Comparison of ENCODE assay signal across 18 cellular contexts in genomic region chr5:171363846-171364245, GRCh38. TPM values are rescaled to one million over a fixed set of nuclear protein-coding genes. Genes with fewer than 3 reads are reported as not detected.
DNase-seq lines count a peak whose midpoint lies in the region; ATAC-seq, FAIRE-seq and TF ChIP-seq lines count a peak whose summit lies in the region.
"Had no signal": no experiment of that assay in that cellular context is flagged by ENCODE, and none has a peak within 500 bp of the region (broad histone marks: within the 10 kb centered on the region; RNA-seq: fewer than 3 reads in every experiment).

No MANE protein-coding gene starts in this region.

- RAD21 ChIA-PET in GM12878 (lab: Charles Lee; ENCODE audit: unreplicated experiment), result no interaction called here

- FAIRE-seq in GM12878 (lab: Jason Lieb, UNC), result peak; percentile 78

- no peak overlapping the region for H3K27ac ChIP-seq in GM12878 (ENCODE audit: control insufficient read depth, insufficient read depth)

- CTCF ChIA-PET in GM12878 (lab: Yijun Ruan, JAX), result no interaction called here

- no peak for TF ChIP-seq RAD21 in GM12878 (IDR thresholded peaks at IDR 0.05; ENCODE audit: insufficient read depth, low read depth, low read length)

- DNase-seq in GM12878 (ENCODE audit: low read depth, low spot score) (no peak), osteocyte (ENCODE audit: extremely low spot score, unreplicated experiment) (no peak), DMS79 treated with DMSO at 0.1 percent for 48 hours (lab: John Stamatoyannopoulos, UW) (no peak), head of caudate nucleus (no peak)
- DNase-seq in central memory CD4-positive, alpha-beta T cell, result no peak
- DNase-seq: activated B cell treated with CpG ODN at 0.5 μM for 24 hours; activated T-cell treated with anti-CD3 and anti-CD28 coated beads, Interleukin-2, amount 50 U/mL, for 4 hours; CD4-positive, CD25-positive, alpha-beta regulatory T cell; effector memory CD4-positive, alpha-beta T cell; glutamatergic neuron; occipital lobe; Right ventricle myocardium superior; stimulated activated CD4-positive, alpha-beta T cell treated with anti-CD3 and anti-CD28 coated beads, Interleukin-15, amount 100 ng/mL, for 24 hours had no signal

- H3K9ac ChIP-seq in GM12878 (ENCODE audit: control insufficient read depth, insufficient read depth, low read length), result no peak overlapping the region

- 32% methylated on average over 3 of the region's 3 CpGs for WGBS in GM12878 (ENCODE audit: insufficient coverage, insufficient replicate concordance, low lambda C conversion rate, missing lambda C conversion rate)

- no peaks in the 10 kb centered on the region for H3K27me3 ChIP-seq in GM12878 (replicated peaks in 1 of 2; ENCODE audit: control insufficient read depth in 2 of 2, insufficient read depth in 2 of 2, low read length in 1 of 2)

- POLR2A ChIA-PET in GM12878 (lab: Charles Lee), result no interaction called here

- SMC1A ChIA-PET in GM12878 (lab: Charles Lee; ENCODE audit: uncharacterized antibody, unreplicated experiment), result no interaction called here

- peaks cover 18% of the 10 kb centered on the region for H3K27me3 Mint-ChIP-seq in osteocyte (ENCODE audit: unreplicated experiment)

- no peaks in the 10 kb centered on the region; the same call in 2 of the 3 replicates for H3K9me3 ChIP-seq in GM12878 (replicated peaks; ENCODE audit: control insufficient read depth, insufficient read depth, low read length)

- H3K79me2 ChIP-seq in GM12878 (ENCODE audit: control insufficient read depth, insufficient read depth, low read length), result no peaks in the 10 kb centered on the region

- intact Hi-C loops in GM12878 (cut with micrococcal nuclease; ENCODE audit: unreplicated experiment) (no loop called here), head of caudate nucleus (cut with DNase I) (no loop called here)

- no peak overlapping the region for H2AFZ ChIP-seq in GM12878 (ENCODE audit: control insufficient read depth, low read depth, low read length)

- 0 out of 2 replicates have a peak overlapping the region, but pooled peaks have one; percentile 9 for H3K4me2 ChIP-seq in GM12878 (ENCODE audit: control insufficient read depth, insufficient read depth)

- H4K20me1 ChIP-seq in GM12878 (ENCODE audit: control insufficient read depth, insufficient read depth), result no peaks in the 10 kb centered on the region

- no peak overlapping the region for H3K4me3 ChIP-seq in GM12878

- H3K9me3 Mint-ChIP-seq in osteocyte (ENCODE audit: unreplicated experiment), result no peaks in the 10 kb centered on the region
- H3K9me3 Mint-ChIP-seq: activated B cell treated with CpG ODN at 0.5 μM for 24 hours; activated T-cell treated with anti-CD3 and anti-CD28 coated beads, Interleukin-2, amount 50 U/mL, for 4 hours; CD4-positive, CD25-positive, alpha-beta regulatory T cell had no signal

- TF ChIP-seq CTCF in GM12878 (IDR thresholded peaks at IDR 0.05 in 2 of 3, conservative IDR thresholded peaks at IDR 0.05 in 1 of 3; ENCODE audit: control insufficient read depth in 2 of 3, extremely low read depth in 1 of 3, insufficient read depth in 1 of 3, low read depth in 3 of 3, low read length in 3 of 3), result no peak
- no peak for TF ChIP-seq CTCF in osteocyte (IDR thresholded peaks at IDR 0.05)

- no peak overlapping the region for H3K27ac Mint-ChIP-seq in osteocyte (ENCODE audit: unreplicated experiment)
- H3K27ac Mint-ChIP-seq: activated B cell treated with CpG ODN at 0.5 μM for 24 hours; CD4-positive, CD25-positive, alpha-beta regulatory T cell had no signal

- no peaks in the 10 kb centered on the region for H3K36me3 ChIP-seq in GM12878 (ENCODE audit: control insufficient read depth in 2 of 2, insufficient read depth in 2 of 2, low read length in 1 of 2)

- peaks cover 8% of the 10 kb centered on the region for H3K4me1 Mint-ChIP-seq in osteocyte (ENCODE audit: unreplicated experiment)
- H3K4me1 Mint-ChIP-seq: CD4-positive, CD25-positive, alpha-beta regulatory T cell had no signal

- no peaks in the 10 kb centered on the region for H3K36me3 Mint-ChIP-seq in osteocyte (ENCODE audit: unreplicated experiment)
- H3K36me3 Mint-ChIP-seq: CD4-positive, CD25-positive, alpha-beta regulatory T cell had no signal

- TF ChIP-seq EP300 in GM12878 (IDR thresholded peaks at IDR 0.05; ENCODE audit: borderline replicate concordance in 1 of 2, control insufficient read depth in 1 of 2, low read depth in 2 of 2, low read length in 2 of 2), result 0 out of 4 replicates have a peak, but pooled peaks of 1 of the 2 experiments have one; percentile 21

- peaks cover 15% of the 10 kb centered on the region for H3K4me1 ChIP-seq in GM12878 (ENCODE audit: control insufficient read depth, insufficient read depth, low read length)

- no TSS peak for BruUV-seq in GM12878 (replicated peaks; lab: Mats Ljungman, UMichigan)

- in situ Hi-C loops in GM12878 (cut with MboI), result no loop called here

- no peak for TF ChIP-seq POLR2A in GM12878 (IDR thresholded peaks at IDR 0.05; ENCODE audit: low read depth, low read length)

- ATAC-seq in GM18520 (IDR thresholded peaks at IDR 0.05; ENCODE audit: unreplicated experiment), result peak; percentile 68
- peak; percentile 60 for ATAC-seq in GM21786 (IDR thresholded peaks at IDR 0.05; ENCODE audit: unreplicated experiment)
- ATAC-seq in HG03520 (IDR thresholded peaks at IDR 0.05; ENCODE audit: unreplicated experiment), result peak; percentile 50
- peak; percentile 76 for ATAC-seq in GM12878
- ATAC-seq: activated T-cell treated with anti-CD3 and anti-CD28 coated beads, Interleukin-2, amount 50 U/mL, for 4 hours had no signal

- no peak overlapping the region for H3K4me3 Mint-ChIP-seq in osteocyte (ENCODE audit: unreplicated experiment)
- H3K4me3 Mint-ChIP-seq: activated B cell treated with CpG ODN at 0.5 μM for 24 hours; activated T-cell treated with anti-CD3 and anti-CD28 coated beads, Interleukin-2, amount 50 U/mL, for 4 hours; CD4-positive, CD25-positive, alpha-beta regulatory T cell had no signal

TF ChIP-seq in GM12878, 131 proteins besides CTCF, POLR2A, EP300 and RAD21 (continues in another document):
- TF ChIP-seq SPI1 (IDR thresholded peaks at IDR 0.05; ENCODE audit: borderline replicate concordance, insufficient read depth, low read depth, low read length) (peak; percentile 86; the same call in 1 of the 2 replicates), RUNX3 (IDR thresholded peaks at IDR 0.05; ENCODE audit: low read length) (peak; percentile 58)

RNA-seq across cellular contexts. Expression of gene NPM1, which starts 23.8 kb away (rescaled TPM):
- 425 and 430 TPM in 2 replicates for total RNA-seq in GM12878 (2013; cell fraction: nucleolus; rRNA removed)
- total RNA-seq in GM12878 (2014; rRNA removed), result 2,837 and 2,926 TPM in 2 replicates
- 5,396 and 5,466 TPM in 2 replicates for total RNA-seq in GM12878 (2014; rRNA removed; fragmentation: Illumina TruSeq; extraction: Trizol)
- total RNA-seq in GM12878 (2021), result 2,607 and 2,609 TPM in 2 replicates
- 1,342 TPM for polyA plus RNA-seq in GM12878 (2011; ENCODE audit: low read depth)
- 2,896 and 3,056 TPM in 2 replicates for polyA plus RNA-seq in GM12878 (2011; rRNA removed)
- 3,501 and 4,381 TPM in 2 replicates for polyA plus RNA-seq in GM12878 (2011; cell fraction: cytosol; rRNA removed)
- 735 and 1,933 TPM in 2 replicates for polyA plus RNA-seq in GM12878 (2011; cell fraction: nucleus; rRNA removed)
- polyA plus RNA-seq in GM12878 (2012), result 4,384 and 5,105 TPM in 2 replicates
- 4,943 and 8,358 TPM in 2 replicates for polyA plus RNA-seq in GM12878 (2014; fragmentation: Illumina TruSeq; extraction: Trizol)
- 1,000 to 10,000 TPM; 3,742 to 5,105 TPM for polyA plus RNA-seq in GM12878 (2014; fragmentation: Nextera tagmentation; extraction: Ambion mirVana)
- polyA plus RNA-seq in GM12878 (2014; rRNA removed), result 2,295 and 2,497 TPM in 2 replicates
- 1,000 to 10,000 TPM; 1,843 to 2,046 TPM for polyA plus RNA-seq in GM12878 (2016; fragmentation: Nextera tagmentation; extraction: Ambion mirVana)
- 1,162 and 2,005 TPM in 2 replicates for polyA minus RNA-seq in GM12878 (2011; rRNA and poly(A)+ RNA removed)
- 2,291 and 2,774 TPM in 2 replicates for polyA minus RNA-seq in GM12878 (2011; cell fraction: cytosol; rRNA and poly(A)+ RNA removed)
- polyA minus RNA-seq in GM12878 (2011; cell fraction: nucleus; rRNA and poly(A)+ RNA removed), result 272 and 485 TPM in 2 replicates
- total RNA-seq in osteocyte, result 1,157 and 1,175 TPM in 2 replicates

RNA-seq across cellular contexts. Expression of gene TLX3, which starts 54.8 kb away (rescaled TPM):
- total RNA-seq in GM12878 (2013; cell fraction: nucleolus; rRNA removed), result not detected in 2 replicates
- not detected in 2 replicates for total RNA-seq in GM12878 (2014; rRNA removed)
- not detected in 2 replicates for total RNA-seq in GM12878 (2014; rRNA removed; fragmentation: Illumina TruSeq; extraction: Trizol)
- not detected in 2 replicates for total RNA-seq in GM12878 (2021)
- polyA plus RNA-seq in GM12878 (2011; ENCODE audit: low read depth), result not detected
- polyA plus RNA-seq in GM12878 (2011; rRNA removed), result not detected in 2 replicates
- polyA plus RNA-seq in GM12878 (2011; cell fraction: cytosol; rRNA removed), result not detected in 2 replicates
- polyA plus RNA-seq in GM12878 (2011; cell fraction: nucleus; rRNA removed), result not detected in 2 replicates
- not detected in 2 replicates for polyA plus RNA-seq in GM12878 (2012)
- polyA plus RNA-seq in GM12878 (2014; fragmentation: Illumina TruSeq; extraction: Trizol), result not detected in 2 replicates
- polyA plus RNA-seq in GM12878 (2014; fragmentation: Nextera tagmentation; extraction: Ambion mirVana), result not detected
- not detected in 2 replicates for polyA plus RNA-seq in GM12878 (2014; rRNA removed)
- polyA plus RNA-seq in GM12878 (2016; fragmentation: Nextera tagmentation; extraction: Ambion mirVana), result not detected
- not detected in 2 replicates for polyA minus RNA-seq in GM12878 (2011; rRNA and poly(A)+ RNA removed)
- polyA minus RNA-seq in GM12878 (2011; cell fraction: cytosol; rRNA and poly(A)+ RNA removed), result not detected in 2 replicates
- polyA minus RNA-seq in GM12878 (2011; cell fraction: nucleus; rRNA and poly(A)+ RNA removed), result not detected in 2 replicates
- total RNA-seq in osteocyte, result not detected in 2 replicates
- total RNA-seq: activated B cell treated with CpG ODN at 0.5 μM for 24 hours; activated T-cell treated with anti-CD3 and anti-CD28 coated beads, Interleukin-2, amount 50 U/mL, for 4 hours; CD4-positive, CD25-positive, alpha-beta regulatory T cell; liver; NCI-H460; occipital lobe; Right ventricle myocardium superior had no signal
- polyA plus RNA-seq: CD4-positive, CD25-positive, alpha-beta regulatory T cell; liver had no signal

RNA-seq across cellular contexts. Expression of gene FGF18, which starts 55.6 kb away (rescaled TPM):
- not detected in 2 replicates for total RNA-seq in GM12878 (2013; cell fraction: nucleolus; rRNA removed)
- total RNA-seq in GM12878 (2014; rRNA removed), result 0.06 and 0.11 TPM in 2 replicates
- total RNA-seq in GM12878 (2014; rRNA removed; fragmentation: Illumina TruSeq; extraction: Trizol), result 0.04 TPM in 1 of 2 replicates, not detected in the other
- total RNA-seq in GM12878 (2021), result not detected in 2 replicates
- polyA plus RNA-seq in GM12878 (2011; ENCODE audit: low read depth), result not detected
- 0.03 TPM in 1 of 2 replicates, not detected in the other for polyA plus RNA-seq in GM12878 (2011; rRNA removed)
- 0.03 TPM in 1 of 2 replicates, not detected in the other for polyA plus RNA-seq in GM12878 (2011; cell fraction: cytosol; rRNA removed)
- polyA plus RNA-seq in GM12878 (2011; cell fraction: nucleus; rRNA removed), result 0.09 TPM in 2 replicates
- 0.07 TPM in 1 of 2 replicates, not detected in the other for polyA plus RNA-seq in GM12878 (2012)
- not detected in 2 replicates for polyA plus RNA-seq in GM12878 (2014; fragmentation: Illumina TruSeq; extraction: Trizol)
- not detected for polyA plus RNA-seq in GM12878 (2014; fragmentation: Nextera tagmentation; extraction: Ambion mirVana)
- polyA plus RNA-seq in GM12878 (2014; rRNA removed), result 0.09 TPM in 1 of 2 replicates, not detected in the other
- under 1 TPM in 1 of 2 experiments, not detected in 1; 0.10 TPM for polyA plus RNA-seq in GM12878 (2016; fragmentation: Nextera tagmentation; extraction: Ambion mirVana)
- not detected in 2 replicates for polyA minus RNA-seq in GM12878 (2011; rRNA and poly(A)+ RNA removed)
- polyA minus RNA-seq in GM12878 (2011; cell fraction: cytosol; rRNA and poly(A)+ RNA removed), result not detected in 2 replicates
- not detected in 2 replicates for polyA minus RNA-seq in GM12878 (2011; cell fraction: nucleus; rRNA and poly(A)+ RNA removed)
- 5.9 and 6.0 TPM in 2 replicates for total RNA-seq in osteocyte
- total RNA-seq: activated B cell treated with CpG ODN at 0.5 μM for 24 hours, NCI-H460 had no signal
- polyA plus RNA-seq: liver had no signal
